ENCODE assay signal across 20 cellular contexts in genomic region chr9:83919111-83919510, GRCh38.
"Had no signal": no experiment of that assay in that cellular context is flagged by ENCODE, and none has a peak within 500 bp of the region (broad histone marks: within the 10 kb centered on the region; RNA-seq: fewer than 3 reads in every experiment).

No MANE protein-coding gene starts in this region.

- H3K27ac ChIP-seq: dorsolateral prefrontal cortex, heart left ventricle, right atrium auricular region, sigmoid colon, skin epidermis, testis, tibial nerve had no signal

- H3K36me3 Mint-ChIP-seq: stimulated activated naive B cell treated with anti-CD40 and anti-IgM and Interleukin-4, amounts not matched to agents 10 μg/mL and 1 μg/mL and 100 μg/mL, for 72 hours had no signal

- H3K27ac Mint-ChIP-seq: stimulated activated naive B cell treated with anti-CD40 and anti-IgM and Interleukin-4, amounts not matched to agents 10 μg/mL and 1 μg/mL and 100 μg/mL, for 72 hours; stimulated activated naive CD8-positive, alpha-beta T cell treated with anti-CD3 and anti-CD28 coated beads, Interleukin-15, amount 100 ng/mL, for 72 hours had no signal

- H3K27me3 ChIP-seq: dorsolateral prefrontal cortex, heart left ventricle, right atrium auricular region, sigmoid colon, testis, tibial nerve had no signal

- H3K9me3 Mint-ChIP-seq: naive thymus-derived CD8-positive, alpha-beta T cell; stimulated activated naive B cell treated with anti-CD40 and anti-IgM and Interleukin-4, amounts not matched to agents 10 μg/mL and 1 μg/mL and 100 μg/mL, for 72 hours; stimulated activated naive CD8-positive, alpha-beta T cell treated with anti-CD3 and anti-CD28 coated beads, Interleukin-15, amount 100 ng/mL, for 72 hours had no signal

- DNase-seq: cortex of kidney; dorsolateral prefrontal cortex; effector CD8-positive, alpha-beta T cell; heart left ventricle; hippocampal formation; left colon; left ventricle myocardium superior; mesendoderm; naive thymus-derived CD8-positive, alpha-beta T cell; posterior cingulate gyrus; sigmoid colon; stimulated activated CD4-positive, alpha-beta T cell treated with anti-CD3 and anti-CD28 coated beads, Interleukin-2, amount 100 ng/mL, for 24 hours; stimulated activated CD4-positive, alpha-beta T cell treated with anti-CD3 and anti-CD28 coated beads, Interleukin-4, amount 100 ng/mL, for 4 hours; stimulated activated naive B cell treated with anti-CD40 and anti-IgM and Interleukin-4, amounts not matched to agents 10 μg/mL and 1 μg/mL and 100 μg/mL, for 72 hours; stimulated activated naive CD8-positive, alpha-beta T cell treated with anti-CD3 and anti-CD28 coated beads, Interleukin-15, amount 100 ng/mL, for 72 hours; testis had no signal

- H3K4me3 ChIP-seq: heart left ventricle, lung, right atrium auricular region, sigmoid colon, skin epidermis, testis, tibial nerve had no signal

- H3K36me3 ChIP-seq: right atrium auricular region, sigmoid colon, tibial nerve had no signal

- H3K4me3 Mint-ChIP-seq: stimulated activated naive B cell treated with anti-CD40 and anti-IgM and Interleukin-4, amounts not matched to agents 10 μg/mL and 1 μg/mL and 100 μg/mL, for 72 hours had no signal

- H3K27me3 Mint-ChIP-seq: naive thymus-derived CD8-positive, alpha-beta T cell; stimulated activated naive B cell treated with anti-CD40 and anti-IgM and Interleukin-4, amounts not matched to agents 10 μg/mL and 1 μg/mL and 100 μg/mL, for 72 hours; stimulated activated naive CD8-positive, alpha-beta T cell treated with anti-CD3 and anti-CD28 coated beads, Interleukin-15, amount 100 ng/mL, for 72 hours had no signal

- ATAC-seq: heart left ventricle; left colon; left ventricle myocardium superior; naive thymus-derived CD8-positive, alpha-beta T cell; stimulated activated naive B cell treated with anti-CD40 and anti-IgM and Interleukin-4, amounts not matched to agents 10 μg/mL and 1 μg/mL and 100 μg/mL, for 72 hours; stimulated activated naive CD8-positive, alpha-beta T cell treated with anti-CD3 and anti-CD28 coated beads, Interleukin-15, amount 100 ng/mL, for 72 hours had no signal

- H3K9me3 ChIP-seq: heart left ventricle, right atrium auricular region, sigmoid colon, testis, tibial nerve had no signal
